8 cellular contexts compared by ENCODE assay signal in genomic region chr19:1591421-1592022, GRCh38. TPM values are rescaled to one million over a fixed set of nuclear protein-coding genes. Genes with fewer than 3 reads are reported as not detected.
DNase-seq lines count a peak whose midpoint lies in the region; ATAC-seq, FAIRE-seq and TF ChIP-seq lines count a peak whose summit lies in the region.

No MANE protein-coding gene starts in this region.

- 0 out of 4 replicates have a peak, but pooled peaks of 1 of the 2 experiments have one; percentile 9 for TF ChIP-seq POLR2A in HepG2 (IDR thresholded peaks at IDR 0.05; ENCODE audit: insufficient read depth in 1 of 2, low read depth in 2 of 2, low read length in 2 of 2)

- peaks cover 35% of the 10 kb centered on the region for H3K79me2 ChIP-seq in HepG2 (ENCODE audit: insufficient read depth, low read length)

- H3K36me3 ChIP-seq in HepG2 (replicated peaks in 1 of 2; ENCODE audit: control insufficient read depth in 1 of 2, insufficient read depth in 2 of 2, low read length in 2 of 2) (peaks cover 0 to 7% of the 10 kb centered on the region in 2 experiments; a peak in 2 of 5 replicates), tibial artery (peaks cover 2 to 23% (median 3%) of the 10 kb centered on the region in 3 donors)

- peak overlapping the region; percentile 82 for H3K4me3 ChIP-seq in GM12865 (ENCODE audit: low read depth, low read length)
- peak overlapping the region; percentile 72 to 90 (median 83) for H3K4me3 ChIP-seq in HepG2 (replicated peaks in 1 of 3; ENCODE audit: insufficient read depth in 1 of 3, low read depth in 2 of 3, low read length in 3 of 3)
- H3K4me3 ChIP-seq in tibial artery, result peak overlapping the region; percentile 58 to 71

- POLR2A ChIA-PET in HepG2 (lab: Yijun Ruan, JAX), result interaction anchor here (0.6 to 2.7 kb wide), 10 partner anchors 10 to 156 kb away, joined by 3 to 24 read pairs (median 4); partner anchors contain the start of genes REEP6 and UQCR11

- H3K9me3 ChIP-seq in HepG2 (ENCODE audit: low read length), result no peaks in the 10 kb centered on the region
- no peaks in the 10 kb centered on the region for H3K9me3 ChIP-seq in tibial artery

- intact Hi-C loops in HepG2 (cut with micrococcal nuclease; ENCODE audit: unreplicated experiment) (loop anchor here (10.0 kb wide), 1 partner anchor 47 kb away; no protein-coding TSS in a partner anchor), tibial artery (cut with DNase I; ENCODE audit: low total_unique reads) (no loop called here), posterior vena cava (cut with DNase I) (no loop called here)

- BruUV-seq in HepG2 (replicated peaks; lab: Mats Ljungman, UMichigan), result TSS peak; percentile 79

- DNase-seq in GM12865 (ENCODE audit: low read depth) (no peak), NCI-H146 treated with DMSO at 0.1 percent for 48 hours (lab: John Stamatoyannopoulos, UW; ENCODE audit: unreplicated experiment) (peak; percentile 33), astrocyte of the hippocampus (ENCODE audit: low read depth, low spot score) (peak; percentile 46), HepG2 (ENCODE audit: low spot score) (no peak), tibial artery (no peak), posterior vena cava (ENCODE audit: low spot score) (no peak), SKM-1 (lab: John Stamatoyannopoulos, UW; ENCODE audit: unreplicated experiment) (no peak)

- H3K27ac ChIP-seq in HepG2 (ENCODE audit: extremely low read length, insufficient read depth, low read length) (peak overlapping the region; percentile 99), tibial artery (peak overlapping the region; percentile 83 to 89)

- TF ChIP-seq RAD21 in HepG2 (CRISPR knock-in tag; IDR thresholded peaks at IDR 0.05), result no peak

- H2AFZ ChIP-seq in HepG2 (ENCODE audit: low read length), result no peak overlapping the region

- peak overlapping the region; percentile 95 for H3K4me2 ChIP-seq in HepG2 (ENCODE audit: low read depth, low read length)

- peak overlapping the region; percentile 100 for H3K9ac ChIP-seq in HepG2 (ENCODE audit: insufficient read depth, low read depth, low read length)

- in situ Hi-C loops in HepG2 (cut with HindIII; ENCODE audit: extremely low pct_ligation_motif_present, low pct_unique_long_range_greater_than_20kb), result no loop called here

- 2% methylated on average over 16 of the region's 31 CpGs for WGBS in HepG2 (ENCODE audit: low lambda C conversion rate)

- H3K4me1 ChIP-seq in HepG2 (ENCODE audit: insufficient read depth, low read length) (peaks cover 55% of the 10 kb centered on the region), tibial artery (peaks cover 0 to 33% (median 23%) of the 10 kb centered on the region in 4 donors)

- CTCF ChIA-PET in HepG2 (lab: Yijun Ruan, JAX; ENCODE audit: low intra/inter-chr PET ratio, low total read pairs), result no interaction called here

- no peak for FAIRE-seq in HepG2 (lab: Jason Lieb, UNC)

- no peaks in the 10 kb centered on the region for H4K20me1 ChIP-seq in HepG2 (ENCODE audit: insufficient read depth, low read length)

- ATAC-seq in HepG2 (no peak), HG03135 (IDR thresholded peaks at IDR 0.05; ENCODE audit: unreplicated experiment) (no peak)

- no peak for TF ChIP-seq CTCF in GM12865 (IDR thresholded peaks at IDR 0.05; ENCODE audit: insufficient read depth, low read depth, low read length, missing control alignments)
- TF ChIP-seq CTCF in HepG2 (CRISPR knock-in tag; IDR thresholded peaks at IDR 0.05), result no peak
- no peak for TF ChIP-seq CTCF in tibial artery (IDR thresholded peaks at IDR 0.05)

- H3K27me3 ChIP-seq in HepG2 (ENCODE audit: control insufficient read depth in 1 of 2, insufficient read depth in 2 of 2, low read length in 2 of 2) (no peaks in the 10 kb centered on the region; a peak in 1 of 5 replicates), tibial artery (no peaks in the 10 kb centered on the region)

- TF ChIP-seq EP300 in HepG2 (IDR thresholded peaks at IDR 0.05; ENCODE audit: low read depth in 2 of 2, low read length in 2 of 2) (no peak), HepG2 (CRISPR knock-in tag; IDR thresholded peaks at IDR 0.05; ENCODE audit: borderline replicate concordance) (no peak)

TF ChIP-seq in HepG2, 621 proteins besides CTCF, POLR2A, EP300 and RAD21 (continues in another document):
- TF ChIP-seq TMF1 (CRISPR knock-in tag; IDR thresholded peaks at IDR 0.05; ENCODE audit: low read depth), result no peak

RNA-seq across cellular contexts. Expression of gene MBD3, which starts 1.1 kb away (rescaled TPM):
- total RNA-seq in HepG2 (2016; rRNA removed; fragmentation: Illumina TruSeq; extraction: Trizol), result 58.9 and 76.9 TPM in 2 replicates
- 18.4 and 19.5 TPM in 2 replicates for total RNA-seq in HepG2 (2016; cell fraction: cytosol; rRNA removed; fragmentation: Illumina TruSeq; extraction: Trizol; ENCODE audit: low read depth)
- 59.4 and 81.3 TPM in 2 replicates for total RNA-seq in HepG2 (2016; cell fraction: insoluble cytoplasmic fraction; rRNA removed; fragmentation: Illumina TruSeq; extraction: Trizol)
- total RNA-seq in HepG2 (2016; cell fraction: membrane; rRNA removed; fragmentation: Illumina TruSeq; extraction: Trizol), result 58.1 and 59.8 TPM in 2 replicates
- total RNA-seq in HepG2 (2016; cell fraction: nucleus; rRNA removed; fragmentation: Illumina TruSeq; extraction: Trizol), result 37.4 and 41.1 TPM in 2 replicates
- polyA plus RNA-seq in HepG2 (2011; rRNA removed), result 21.2 and 32.4 TPM in 2 replicates
- polyA plus RNA-seq in HepG2 (2011; cell fraction: cytosol; rRNA removed), result 25.5 and 43.1 TPM in 2 replicates
- polyA plus RNA-seq in HepG2 (2011; cell fraction: nucleus; rRNA removed), result 88.4 and 96.9 TPM in 2 replicates
- 21.4 and 34.5 TPM in 2 replicates for polyA plus RNA-seq in HepG2 (2012)
- 19.9 and 20.7 TPM in 2 replicates for polyA plus RNA-seq in HepG2 (2016; cell fraction: cytosol; fragmentation: Illumina TruSeq; extraction: Trizol; ENCODE audit: low read depth)
- 57.2 and 62.2 TPM in 2 replicates for polyA plus RNA-seq in HepG2 (2016; cell fraction: insoluble cytoplasmic fraction; fragmentation: Illumina TruSeq; extraction: Trizol; ENCODE audit: low read depth)
- 39.6 and 43.3 TPM in 2 replicates for polyA plus RNA-seq in HepG2 (2016; cell fraction: membrane; fragmentation: Illumina TruSeq; extraction: Trizol; ENCODE audit: low read depth)
- 100 and 109 TPM in 2 replicates for polyA plus RNA-seq in HepG2 (2016; cell fraction: nucleus; fragmentation: Illumina TruSeq; extraction: Trizol; ENCODE audit: insufficient read depth, low read depth)
- polyA minus RNA-seq in HepG2 (2011; rRNA and poly(A)+ RNA removed; ENCODE audit: low replicate concordance), result 65.5 and 79.2 TPM in 2 replicates
- polyA minus RNA-seq in HepG2 (2011; cell fraction: cytosol; rRNA and poly(A)+ RNA removed), result 29.4 and 32.5 TPM in 2 replicates
- 20.1 and 22.0 TPM in 2 replicates for polyA minus RNA-seq in HepG2 (2011; cell fraction: nucleus; rRNA and poly(A)+ RNA removed)
- 10 to 100 TPM; 44.2 to 53.6 TPM for total RNA-seq in posterior vena cava

RNA-seq across cellular contexts. Expression of gene UQCR11, which starts 13.7 kb away (rescaled TPM):
- total RNA-seq in HepG2 (2016; rRNA removed; fragmentation: Illumina TruSeq; extraction: Trizol) (214 and 216 TPM in 2 replicates), posterior vena cava (100 to 1,000 TPM; 197 to 252 TPM)
- total RNA-seq in HepG2 (2016; cell fraction: cytosol; rRNA removed; fragmentation: Illumina TruSeq; extraction: Trizol; ENCODE audit: low read depth), result 181 and 320 TPM in 2 replicates
- 205 and 210 TPM in 2 replicates for total RNA-seq in HepG2 (2016; cell fraction: insoluble cytoplasmic fraction; rRNA removed; fragmentation: Illumina TruSeq; extraction: Trizol)
- 252 and 309 TPM in 2 replicates for total RNA-seq in HepG2 (2016; cell fraction: membrane; rRNA removed; fragmentation: Illumina TruSeq; extraction: Trizol)
- 63.8 and 65.4 TPM in 2 replicates for total RNA-seq in HepG2 (2016; cell fraction: nucleus; rRNA removed; fragmentation: Illumina TruSeq; extraction: Trizol)
- 111 and 125 TPM in 2 replicates for polyA plus RNA-seq in HepG2 (2011; rRNA removed)
- polyA plus RNA-seq in HepG2 (2011; cell fraction: cytosol; rRNA removed), result 81.4 and 152 TPM in 2 replicates
- 46.6 and 47.9 TPM in 2 replicates for polyA plus RNA-seq in HepG2 (2011; cell fraction: nucleus; rRNA removed)
- 92.9 and 123 TPM in 2 replicates for polyA plus RNA-seq in HepG2 (2012)
- polyA plus RNA-seq in HepG2 (2016; cell fraction: cytosol; fragmentation: Illumina TruSeq; extraction: Trizol; ENCODE audit: low read depth), result 249 and 487 TPM in 2 replicates
- 158 and 171 TPM in 2 replicates for polyA plus RNA-seq in HepG2 (2016; cell fraction: insoluble cytoplasmic fraction; fragmentation: Illumina TruSeq; extraction: Trizol; ENCODE audit: low read depth)
- polyA plus RNA-seq in HepG2 (2016; cell fraction: membrane; fragmentation: Illumina TruSeq; extraction: Trizol; ENCODE audit: low read depth), result 210 and 295 TPM in 2 replicates
- polyA plus RNA-seq in HepG2 (2016; cell fraction: nucleus; fragmentation: Illumina TruSeq; extraction: Trizol; ENCODE audit: insufficient read depth, low read depth), result 98.1 and 120 TPM in 2 replicates
- 32.9 and 62.2 TPM in 2 replicates for polyA minus RNA-seq in HepG2 (2011; rRNA and poly(A)+ RNA removed; ENCODE audit: low replicate concordance)
- polyA minus RNA-seq in HepG2 (2011; cell fraction: cytosol; rRNA and poly(A)+ RNA removed), result 12.7 and 18.7 TPM in 2 replicates
- 15.9 and 18.2 TPM in 2 replicates for polyA minus RNA-seq in HepG2 (2011; cell fraction: nucleus; rRNA and poly(A)+ RNA removed)

RNA-seq across cellular contexts. Expression of gene MEX3D, which starts 23.4 kb away (rescaled TPM):
- total RNA-seq in HepG2 (2016; rRNA removed; fragmentation: Illumina TruSeq; extraction: Trizol), result 10.2 and 17.1 TPM in 2 replicates
- 10.6 and 10.7 TPM in 2 replicates for total RNA-seq in HepG2 (2016; cell fraction: cytosol; rRNA removed; fragmentation: Illumina TruSeq; extraction: Trizol; ENCODE audit: low read depth)
- 10.3 and 17.0 TPM in 2 replicates for total RNA-seq in HepG2 (2016; cell fraction: insoluble cytoplasmic fraction; rRNA removed; fragmentation: Illumina TruSeq; extraction: Trizol)
- 27.7 and 29.2 TPM in 2 replicates for total RNA-seq in HepG2 (2016; cell fraction: membrane; rRNA removed; fragmentation: Illumina TruSeq; extraction: Trizol)
- 4.7 and 6.4 TPM in 2 replicates for total RNA-seq in HepG2 (2016; cell fraction: nucleus; rRNA removed; fragmentation: Illumina TruSeq; extraction: Trizol)
- polyA plus RNA-seq in HepG2 (2011; rRNA removed), result 3.6 and 5.8 TPM in 2 replicates
- polyA plus RNA-seq in HepG2 (2011; cell fraction: cytosol; rRNA removed), result 5.0 and 10.1 TPM in 2 replicates
- 6.6 and 7.0 TPM in 2 replicates for polyA plus RNA-seq in HepG2 (2011; cell fraction: nucleus; rRNA removed)
- polyA plus RNA-seq in HepG2 (2012), result 5.7 and 7.1 TPM in 2 replicates
- polyA plus RNA-seq in HepG2 (2016; cell fraction: cytosol; fragmentation: Illumina TruSeq; extraction: Trizol; ENCODE audit: low read depth), result 9.6 and 10.4 TPM in 2 replicates
- polyA plus RNA-seq in HepG2 (2016; cell fraction: insoluble cytoplasmic fraction; fragmentation: Illumina TruSeq; extraction: Trizol; ENCODE audit: low read depth), result 15.4 and 15.7 TPM in 2 replicates
- 19.9 and 23.7 TPM in 2 replicates for polyA plus RNA-seq in HepG2 (2016; cell fraction: membrane; fragmentation: Illumina TruSeq; extraction: Trizol; ENCODE audit: low read depth)
- polyA plus RNA-seq in HepG2 (2016; cell fraction: nucleus; fragmentation: Illumina TruSeq; extraction: Trizol; ENCODE audit: insufficient read depth, low read depth), result 10.8 and 12.5 TPM in 2 replicates
- polyA minus RNA-seq in HepG2 (2011; rRNA and poly(A)+ RNA removed; ENCODE audit: low replicate concordance), result 6.0 and 19.1 TPM in 2 replicates
- polyA minus RNA-seq in HepG2 (2011; cell fraction: cytosol; rRNA and poly(A)+ RNA removed), result 19.3 and 20.6 TPM in 2 replicates
- polyA minus RNA-seq in HepG2 (2011; cell fraction: nucleus; rRNA and poly(A)+ RNA removed), result 3.0 TPM in 2 replicates
- 10 to 100 TPM; 14.0 to 21.9 TPM for total RNA-seq in posterior vena cava

Comparison
In these comparisons a context has a peak if more than half of its experiments do, and no peak if none do; other contexts are left out.
1. DNase-seq: peak in NCI-H146 treated with DMSO at 0.1 percent for 48 hours (single experiment) and astrocyte of the hippocampus (single experiment); none in GM12865 (single experiment), HepG2 (single experiment), tibial artery (0 of 2), posterior vena cava (single experiment) and SKM-1 (single experiment).
2. Peak in every context shown above with its lines, with median percentiles within 50 percentile points of each other: H3K4me3 ChIP-seq.